In genomic region chr1:26542781-26543443, GRCh38 we compare ENCODE assay signal across 10 cellular contexts. TPM values are rescaled to one million over a fixed set of nuclear protein-coding genes. Genes with fewer than 3 reads are reported as not detected.
DNase-seq lines count a peak whose midpoint lies in the region; ATAC-seq and TF ChIP-seq lines count a peak whose summit lies in the region.
"Had no signal": no experiment of that assay in that cellular context is flagged by ENCODE, and none has a peak within 500 bp of the region (broad histone marks: within the 10 kb centered on the region; RNA-seq: fewer than 3 reads in every experiment).

No MANE protein-coding gene starts in this region.

- CTCF ChIA-PET in activated CD8-positive, alpha-beta T cell treated with anti-CD3 and anti-CD28 coated beads for 36 hours (lab: Charles Lee): interaction anchor here (0.6 to 6.4 kb wide), 10 partner anchors 8 to 380 kb away, joined by 3 to 54 read pairs (median 6); partner anchors contain the start of gene RPS6KA1

- H3K9me3 Mint-ChIP-seq in stimulated activated naive CD8-positive, alpha-beta T cell treated with anti-CD3 and anti-CD28 coated beads, Interleukin-15, Interleukin-2, amounts not matched to agents 100 ng/mL and 50 ng/mL, for 24 hours: no peaks in the 10 kb centered on the region
- H3K9me3 Mint-ChIP-seq in activated CD8-positive, alpha-beta T cell treated with anti-CD3 and anti-CD28 coated beads for 36 hours: no peaks in the 10 kb centered on the region

- no peak for TF ChIP-seq CTCF in activated CD8-positive, alpha-beta T cell treated with anti-CD3 and anti-CD28 coated beads for 36 hours (IDR thresholded peaks at IDR 0.05)
- no peak for TF ChIP-seq CTCF in lung (IDR thresholded peaks at IDR 0.05; ENCODE audit: control extremely low read depth, extremely low read depth)

- H3K9me3 ChIP-seq in lung (ENCODE audit: control insufficient read depth in 2 of 2, insufficient read depth in 1 of 2, low read length in 1 of 2): no peaks in the 10 kb centered on the region

- H3K27me3 ChIP-seq in lung (ENCODE audit: control insufficient read depth, insufficient read depth): no peaks in the 10 kb centered on the region

- H3K4me3 Mint-ChIP-seq in stimulated activated naive CD8-positive, alpha-beta T cell treated with anti-CD3 and anti-CD28 coated beads, Interleukin-15, Interleukin-2, amounts not matched to agents 100 ng/mL and 50 ng/mL, for 24 hours: peak overlapping the region; percentile 92
- peak overlapping the region; percentile 92 for H3K4me3 Mint-ChIP-seq in activated CD8-positive, alpha-beta T cell treated with anti-CD3 and anti-CD28 coated beads for 36 hours

- no peak for ATAC-seq in stimulated activated naive CD8-positive, alpha-beta T cell treated with anti-CD3 and anti-CD28 coated beads, Interleukin-15, Interleukin-2, amounts not matched to agents 100 U/mL and 50 U/mL, for 24 hours
- ATAC-seq in activated CD8-positive, alpha-beta T cell treated with anti-CD3 and anti-CD28 coated beads for 36 hours: no peak
- ATAC-seq in lung (ENCODE audit: insufficient read depth, low FRiP score) (no peak), GM18909 (IDR thresholded peaks at IDR 0.05; ENCODE audit: poor library complexity, unreplicated experiment) (no peak)

- no peaks in the 10 kb centered on the region for H3K27me3 Mint-ChIP-seq in stimulated activated naive CD8-positive, alpha-beta T cell treated with anti-CD3 and anti-CD28 coated beads, Interleukin-15, Interleukin-2, amounts not matched to agents 100 ng/mL and 50 ng/mL, for 24 hours
- no peaks in the 10 kb centered on the region for H3K27me3 Mint-ChIP-seq in activated CD8-positive, alpha-beta T cell treated with anti-CD3 and anti-CD28 coated beads for 36 hours

- peaks cover 0 to 15% of the 10 kb centered on the region in 2 donors for H3K36me3 ChIP-seq in lung (ENCODE audit: control insufficient read depth in 2 of 2, insufficient read depth in 2 of 2, low read length in 2 of 2)

- no peak overlapping the region for H3K4me3 ChIP-seq in lung

- DNase-seq in stimulated activated naive CD8-positive, alpha-beta T cell treated with anti-CD3 and anti-CD28 coated beads, Interleukin-15, Interleukin-2, amounts not matched to agents 100 U/mL and 50 U/mL, for 24 hours: no peak
- no peak for DNase-seq in activated CD8-positive, alpha-beta T cell treated with anti-CD3 and anti-CD28 coated beads for 36 hours
- DNase-seq in lung (ENCODE audit: low spot score) (no peak), NCI-H2227 treated with DMSO at 0.1 percent for 48 hours (lab: John Stamatoyannopoulos, UW) (no peak), iPS-NIHi7 (ENCODE audit: extremely low spot score) (no peak)
- DNase-seq in activated CD8-positive, alpha-beta memory T cell treated with anti-CD3 and anti-CD28 coated beads, Interleukin-2, amount 50 U/mL, for 48 hours: no peak
- DNase-seq: DMS79, H7 had no signal

- peak overlapping the region; percentile 99 for H3K27ac Mint-ChIP-seq in stimulated activated naive CD8-positive, alpha-beta T cell treated with anti-CD3 and anti-CD28 coated beads, Interleukin-15, Interleukin-2, amounts not matched to agents 100 ng/mL and 50 ng/mL, for 24 hours
- peak overlapping the region; percentile 97 for H3K27ac Mint-ChIP-seq in activated CD8-positive, alpha-beta T cell treated with anti-CD3 and anti-CD28 coated beads for 36 hours

- peaks cover 35% of the 10 kb centered on the region for H3K36me3 Mint-ChIP-seq in stimulated activated naive CD8-positive, alpha-beta T cell treated with anti-CD3 and anti-CD28 coated beads, Interleukin-15, Interleukin-2, amounts not matched to agents 100 ng/mL and 50 ng/mL, for 24 hours (ENCODE audit: low read depth)
- H3K36me3 Mint-ChIP-seq in activated CD8-positive, alpha-beta T cell treated with anti-CD3 and anti-CD28 coated beads for 36 hours (ENCODE audit: low read depth): peaks cover 33% of the 10 kb centered on the region

- peak overlapping the region; percentile 10 to 96 for H3K27ac ChIP-seq in lung (ENCODE audit: low read depth in 1 of 2, low read length in 1 of 2)

- intact Hi-C loops in activated CD8-positive, alpha-beta T cell treated with anti-CD3 and anti-CD28 coated beads for 36 hours (cut with micrococcal nuclease): loop anchor here (2.0 kb wide), 1 partner anchor 38 kb away; no protein-coding TSS in a partner anchor

- H3K4me1 ChIP-seq in lung (ENCODE audit: control insufficient read depth in 2 of 2, insufficient read depth in 2 of 2, low read length in 2 of 2): peaks cover 0 to 26% of the 10 kb centered on the region in 2 donors

- 45 to 69% methylated on average over 9 of the region's 9 CpGs for WGBS in lung, 2 donors

- H3K4me1 Mint-ChIP-seq in stimulated activated naive CD8-positive, alpha-beta T cell treated with anti-CD3 and anti-CD28 coated beads, Interleukin-15, Interleukin-2, amounts not matched to agents 100 ng/mL and 50 ng/mL, for 24 hours (ENCODE audit: low read depth): peaks cover 92% of the 10 kb centered on the region
- H3K4me1 Mint-ChIP-seq in activated CD8-positive, alpha-beta T cell treated with anti-CD3 and anti-CD28 coated beads for 36 hours (ENCODE audit: low read depth): peaks cover 83% of the 10 kb centered on the region

- POLR2A ChIA-PET in activated CD8-positive, alpha-beta T cell treated with anti-CD3 and anti-CD28 coated beads for 36 hours (lab: Charles Lee): interaction anchor here (0.7 to 3.2 kb wide), 8 partner anchors 13 to 346 kb away, joined by 3 to 13 read pairs (median 4); partner anchors contain the start of gene RPS6KA1

RNA-seq across cellular contexts. Expression of gene RPS6KA1, which starts 13.4 kb away (rescaled TPM):
- total RNA-seq in activated CD8-positive, alpha-beta T cell treated with anti-CD3 and anti-CD28 coated beads for 36 hours: 100 to 1,000 TPM; 139 TPM
- total RNA-seq in lung: 100 to 1,000 TPM in 1 of 2 donors, 10 to 100 TPM in 1; 58.6 to 100 TPM
- 100 to 1,000 TPM in 1 of 2 donors, 10 to 100 TPM in 1; 63.2 to 109 TPM for polyA plus RNA-seq in lung
